In the genomic region with DNA sequence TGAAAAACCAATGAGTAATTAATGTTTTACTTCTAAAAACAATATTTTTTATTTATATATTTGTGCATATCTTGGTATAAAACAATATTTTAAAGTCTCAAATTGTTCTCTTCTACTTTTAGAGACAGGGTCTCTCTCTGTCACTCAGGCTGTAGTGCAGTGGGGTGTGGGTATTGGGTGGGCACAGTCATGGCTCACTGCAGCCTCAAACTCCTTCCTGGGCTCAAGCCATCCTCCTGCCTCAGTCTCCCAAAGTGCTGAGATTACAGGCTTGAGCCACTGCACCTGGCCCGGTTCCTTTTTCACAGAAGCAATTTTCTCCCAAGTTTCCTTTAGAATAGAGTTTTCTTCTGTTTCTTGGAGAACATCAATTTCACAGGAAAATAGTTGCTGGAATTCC, we compare ENCODE assay signal across 9 cellular contexts.
DNase-seq lines count a peak whose midpoint lies in the region; ATAC-seq and TF ChIP-seq lines count a peak whose summit lies in the region.
"Had no signal": no experiment of that assay in that cellular context is flagged by ENCODE, and none has a peak within 500 bp of the region (broad histone marks: within the 10 kb centered on the region; RNA-seq: fewer than 3 reads in every experiment).

No MANE protein-coding gene starts in this region.

- H3K36me3 ChIP-seq in ascending aorta, result no peaks in the 10 kb centered on the region
- no peaks in the 10 kb centered on the region for H3K36me3 ChIP-seq in uterus

- H3K27ac ChIP-seq in ascending aorta (peak overlapping the region; percentile 76 to 87), uterus (no peak overlapping the region)
- H3K27ac ChIP-seq: foreskin keratinocyte had no signal

- no peaks in the 10 kb centered on the region for H3K9me3 Mint-ChIP-seq in stimulated activated naive CD8-positive, alpha-beta T cell treated with anti-CD3 and anti-CD28 coated beads, Interleukin-15, Interleukin-2, amounts not matched to agents 100 ng/mL and 50 ng/mL, for 24 hours
- no peaks in the 10 kb centered on the region for H3K9me3 Mint-ChIP-seq in memory B cell

- H3K4me3 ChIP-seq in ascending aorta (peak overlapping the region; percentile 38 to 56), uterus (no peak overlapping the region)

- H3K4me1 Mint-ChIP-seq in stimulated activated naive CD8-positive, alpha-beta T cell treated with anti-CD3 and anti-CD28 coated beads, Interleukin-15, Interleukin-2, amounts not matched to agents 100 ng/mL and 50 ng/mL, for 24 hours (ENCODE audit: low read depth), result peaks cover 34% of the 10 kb centered on the region
- peaks cover 26% of the 10 kb centered on the region for H3K4me1 Mint-ChIP-seq in memory B cell

- no peaks in the 10 kb centered on the region for H3K36me3 Mint-ChIP-seq in stimulated activated naive CD8-positive, alpha-beta T cell treated with anti-CD3 and anti-CD28 coated beads, Interleukin-15, Interleukin-2, amounts not matched to agents 100 ng/mL and 50 ng/mL, for 24 hours (ENCODE audit: low read depth)
- no peaks in the 10 kb centered on the region for H3K36me3 Mint-ChIP-seq in memory B cell

- TF ChIP-seq CTCF in ascending aorta (IDR thresholded peaks at IDR 0.05) (no peak), uterus (IDR thresholded peaks at IDR 0.05) (no peak)

- no peak for TF ChIP-seq POLR2A in uterus (IDR thresholded peaks at IDR 0.05)

- intact Hi-C loops in ascending aorta (cut with DNase I) (loop anchor here (2.0 to 5.0 kb wide), 2 partner anchors 54 to 73 kb away; no protein-coding TSS in a partner anchor), uterus (cut with DNase I; ENCODE audit: low total_unique reads) (no loop called here)

- no peaks in the 10 kb centered on the region for H3K9me3 ChIP-seq in ascending aorta
- H3K9me3 ChIP-seq in uterus, result no peaks in the 10 kb centered on the region

- peak overlapping the region; percentile 83 for H3K4me3 Mint-ChIP-seq in stimulated activated naive CD8-positive, alpha-beta T cell treated with anti-CD3 and anti-CD28 coated beads, Interleukin-15, Interleukin-2, amounts not matched to agents 100 ng/mL and 50 ng/mL, for 24 hours
- peak overlapping the region; percentile 76 for H3K4me3 Mint-ChIP-seq in memory B cell

- no peak for ATAC-seq in stimulated activated naive CD8-positive, alpha-beta T cell treated with anti-CD3 and anti-CD28 coated beads, Interleukin-15, Interleukin-2, amounts not matched to agents 100 U/mL and 50 U/mL, for 24 hours
- no peak for ATAC-seq in memory B cell (ENCODE audit: low read depth)
- ATAC-seq in GM19023 (IDR thresholded peaks at IDR 0.05; ENCODE audit: unreplicated experiment), result no peak
- no peak for ATAC-seq in HG02571 (IDR thresholded peaks at IDR 0.05; ENCODE audit: unreplicated experiment)

- no peaks in the 10 kb centered on the region for H3K27me3 ChIP-seq in ascending aorta
- no peaks in the 10 kb centered on the region for H3K27me3 ChIP-seq in uterus
- H3K27me3 ChIP-seq: foreskin keratinocyte had no signal

- DNase-seq in stimulated activated naive CD8-positive, alpha-beta T cell treated with anti-CD3 and anti-CD28 coated beads, Interleukin-15, Interleukin-2, amounts not matched to agents 100 U/mL and 50 U/mL, for 24 hours, result no peak
- DNase-seq in ascending aorta (ENCODE audit: low spot score in 2 of 2), result no peak
- DNase-seq in memory B cell (ENCODE audit: low spot score in 2 of 2), result no peak
- DNase-seq in uterus, result no peak
- DNase-seq in HT-29 (ENCODE audit: low spot score), result no peak

- no peaks in the 10 kb centered on the region for H3K27me3 Mint-ChIP-seq in stimulated activated naive CD8-positive, alpha-beta T cell treated with anti-CD3 and anti-CD28 coated beads, Interleukin-15, Interleukin-2, amounts not matched to agents 100 ng/mL and 50 ng/mL, for 24 hours
- H3K27me3 Mint-ChIP-seq in memory B cell, result no peaks in the 10 kb centered on the region

- H3K27ac Mint-ChIP-seq in stimulated activated naive CD8-positive, alpha-beta T cell treated with anti-CD3 and anti-CD28 coated beads, Interleukin-15, Interleukin-2, amounts not matched to agents 100 ng/mL and 50 ng/mL, for 24 hours, result no peak overlapping the region
- H3K27ac Mint-ChIP-seq in memory B cell, result no peak overlapping the region

- peaks cover 13 to 49% of the 10 kb centered on the region in 2 donors for H3K4me1 ChIP-seq in ascending aorta
- H3K4me1 ChIP-seq in uterus, result peaks cover 4 to 7% of the 10 kb centered on the region in 2 donors

Comparison
In these comparisons a context has a peak if more than half of its experiments do, and no peak if none do; other contexts are left out.
1. H3K27ac ChIP-seq: peak in ascending aorta (2 of 2); none in uterus (0 of 2).
2. H3K4me3 ChIP-seq: peak in ascending aorta (2 of 2); none in uterus (0 of 2).